In the genomic region with DNA sequence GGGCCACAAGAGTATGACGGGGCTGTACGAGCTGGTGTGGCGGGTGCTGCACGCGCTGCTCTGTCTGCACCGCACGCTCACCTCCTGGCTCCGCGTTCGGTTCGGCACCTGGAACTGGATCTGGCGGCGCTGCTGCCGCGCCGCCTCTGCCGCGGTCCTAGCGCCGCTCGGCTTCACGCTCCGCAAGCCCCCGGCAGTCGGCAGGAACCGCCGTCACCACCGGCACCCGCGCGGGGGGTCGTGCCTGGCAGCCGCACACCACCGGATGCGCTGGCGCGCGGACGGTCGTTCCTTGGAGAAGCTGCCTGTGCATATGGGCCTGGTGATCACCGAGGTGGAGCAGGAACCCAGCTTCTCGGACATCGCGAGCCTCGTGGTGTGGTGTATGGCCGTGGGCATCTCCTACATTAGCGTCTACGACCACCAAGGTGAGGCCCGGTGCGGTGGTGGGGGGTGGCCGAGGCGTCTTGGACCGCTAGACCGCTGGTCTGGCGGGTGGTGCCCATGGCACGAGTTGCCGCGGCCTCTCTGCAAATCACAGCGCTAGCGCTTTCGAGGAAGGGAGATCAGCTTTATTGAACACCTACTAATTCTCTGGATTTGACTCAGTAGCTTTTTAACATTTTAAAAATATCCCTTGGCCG, we compare ENCODE assay signal across 8 cellular contexts. TPM values are rescaled to one million over a fixed set of nuclear protein-coding genes. Genes with fewer than 3 reads are reported as not detected.
A peak's percentile ranks its signal among the peaks of the same experiment; 100 is the strongest.
DNase-seq lines count a peak whose midpoint lies in the region; ATAC-seq, FAIRE-seq and TF ChIP-seq lines count a peak whose summit lies in the region.
"Not testable (repeated sequence)": the region's sequence is repeated elsewhere in the genome, so short reads cannot be mapped to it uniquely, and the experiment has no call there.

No MANE protein-coding gene starts in this region.

- not testable (repeated sequence) for H3K18ac ChIP-seq in H1 (ENCODE audit: extremely low read depth, low read length)

- not testable (repeated sequence) for TF ChIP-seq RAD21 in H1 (IDR thresholded peaks at IDR 0.05 in 1 of 2, conservative IDR thresholded peaks at IDR 0.05 in 1 of 2; ENCODE audit: low read depth in 2 of 2, low read length in 2 of 2)

- POLR2A ChIA-PET in H1 (lab: Charles Lee; ENCODE audit: partially characterized antibody) = interaction anchor here (1.2 to 1.4 kb wide), 2 partner anchors 10 to 13 kb away, joined by 3 read pairs; no protein-coding TSS in a partner anchor

- ATAC-seq in GM19043 (IDR thresholded peaks at IDR 0.05; ENCODE audit: low read depth, unreplicated experiment) (peak; percentile 3), HG02884 (IDR thresholded peaks at IDR 0.05; ENCODE audit: unreplicated experiment) (peak; percentile 8), left colon (peak; percentile 65)

- H3K56ac ChIP-seq in H1 (replicated peaks; ENCODE audit: insufficient read length, low read depth, low read length) = not testable (repeated sequence)

- H2AK5ac ChIP-seq in H1 (ENCODE audit: low read depth, low read length) = not testable (repeated sequence)

- not testable (repeated sequence) for TF ChIP-seq POLR2A in H1 (IDR thresholded peaks at IDR 0.05; ENCODE audit: control extremely low read depth in 1 of 2, low read depth in 2 of 2, low read length in 2 of 2)

- H2BK20ac ChIP-seq in H1 (ENCODE audit: low read length) = not testable (repeated sequence)

- not testable (repeated sequence) for H3K14ac ChIP-seq in H1 (ENCODE audit: insufficient read length)

- H3K4me1 ChIP-seq in H1 (replicated peaks in 1 of 4; ENCODE audit: control insufficient read depth in 3 of 4, insufficient read depth in 4 of 4, low read length in 3 of 4) = not testable (repeated sequence)

- TF ChIP-seq EP300 in H1 (IDR thresholded peaks at IDR 0.05; ENCODE audit: borderline replicate concordance in 1 of 2, low read depth in 2 of 2, low read length in 2 of 2) = not testable (repeated sequence)

- peak overlapping the region; percentile 73 to 87 (median 80) for H3K4me3 ChIP-seq in H1 (ENCODE audit: extremely low read depth in 1 of 4, insufficient read depth in 2 of 4, low read depth in 3 of 4, low read length in 4 of 4)

- not testable (repeated sequence) for H3K23ac ChIP-seq in H1 (ENCODE audit: insufficient read length)

- WGBS in H1 (ENCODE audit: extremely low coverage in 1 of 2, insufficient coverage in 1 of 2, insufficient read length in 1 of 2, insufficient replicate concordance in 2 of 2, low coverage in 1 of 2, low lambda C conversion rate in 2 of 2, missing lambda C conversion rate in 1 of 2), 2 experiments = 1% methylated on average over 21 of the region's 62 CpGs; no CpG with 5 or more reads in 1 of the 2 experiments

- peak overlapping the region in 3 of 4 experiments; percentile 65 to 85 (median 74); a peak in 6 of 7 replicates for H3K9ac ChIP-seq in H1 (replicated peaks in 1 of 4; ENCODE audit: extremely low read depth in 1 of 4, low read depth in 3 of 4, low read length in 3 of 4)

- not testable (repeated sequence) for H2BK5ac ChIP-seq in H1 (ENCODE audit: low read depth, low read length)

- FAIRE-seq in H1 (lab: Jason Lieb, UNC) = not testable (repeated sequence)

- H3K36me3 ChIP-seq in H1 (ENCODE audit: control insufficient read depth in 2 of 4, insufficient read depth in 4 of 4, low read length in 3 of 4) = not testable (repeated sequence)

- not testable (repeated sequence) for H3K4ac ChIP-seq in H1 (replicated peaks; ENCODE audit: insufficient read length, low read depth, low read length)

- not testable (repeated sequence) for H4K5ac ChIP-seq in H1 (ENCODE audit: insufficient read length, low read depth, low read length)

- DNase-seq in AG20443 (ENCODE audit: low spot score) = peak; percentile 19
- peak; percentile 22 for DNase-seq in NAMALWA (ENCODE audit: low spot score)
- peak; percentile 31 for DNase-seq in activated T-cell treated with anti-CD3 and anti-CD28 coated beads, Interleukin-2, amount 50 U/mL, for 1 hour
- DNase-seq in H1 (ENCODE audit: low read depth in 1 of 2, low spot score in 2 of 2) = peak in 1 of 2 experiments; percentile 59
- DNase-seq in left colon = peak in 1 of 2 donors; percentile 27
- peak; percentile 75 for DNase-seq in retina

- intact Hi-C loops in left colon (cut with DNase I, micrococcal nuclease) = not testable (repeated sequence)

- H2BK15ac ChIP-seq in H1 (ENCODE audit: low read length) = not testable (repeated sequence)

- CTCF ChIA-PET in H1 (lab: Charles Lee; ENCODE audit: partially characterized antibody) = not testable (repeated sequence)

- not testable (repeated sequence) for TF ChIP-seq CTCF in H1 (IDR thresholded peaks at IDR 0.05; ENCODE audit: control extremely low read depth in 1 of 3, insufficient read depth in 1 of 3, low read depth in 1 of 3, low read length in 3 of 3)

- H3K23me2 ChIP-seq in H1 (ENCODE audit: low read depth, low read length) = not testable (repeated sequence)

- H3K27ac ChIP-seq in H1 (ENCODE audit: low read depth, low read length) = not testable (repeated sequence)

- H4K91ac ChIP-seq in H1 (replicated peaks; ENCODE audit: insufficient read length, low read length) = not testable (repeated sequence)

- peak overlapping the region; percentile 62 to 95 for H3K4me2 ChIP-seq in H1 (ENCODE audit: insufficient read depth in 1 of 2, low read depth in 2 of 2, low read length in 2 of 2)

- H3K79me1 ChIP-seq in H1 (ENCODE audit: low read depth, low read length) = not testable (repeated sequence)

- 0 out of 2 replicates have a peak overlapping the region, but pooled peaks have one; percentile 75 for H4K8ac ChIP-seq in H1 (ENCODE audit: extremely low read depth, insufficient read depth, low read length)

- H4K20me1 ChIP-seq in H1 (replicated peaks in 1 of 2; ENCODE audit: control insufficient read depth in 1 of 2, insufficient read depth in 2 of 2, low read length in 2 of 2) = not testable (repeated sequence)

- not testable (repeated sequence) for H2BK120ac ChIP-seq in H1 (replicated peaks; ENCODE audit: low read depth, low read length)

- H2BK12ac ChIP-seq in H1 (ENCODE audit: low read depth, low read length) = not testable (repeated sequence)

- H3K79me2 ChIP-seq in H1 (ENCODE audit: control insufficient read depth in 1 of 2, insufficient read depth in 2 of 2, low read length in 2 of 2) = peaks cover 40 to 63% of the 10 kb centered on the region in 2 experiments

- H3K27me3 ChIP-seq in H1 (replicated peaks in 1 of 4; ENCODE audit: control insufficient read depth in 3 of 4, extremely low read depth in 1 of 4, insufficient read depth in 3 of 4, low read length in 3 of 4) = not testable (repeated sequence)

- not testable (repeated sequence) for H3K9me3 ChIP-seq in H1 (ENCODE audit: insufficient read depth in 2 of 2, low read depth in 1 of 2, low read length in 1 of 2)

- not testable (repeated sequence) for H2AFZ ChIP-seq in H1 (ENCODE audit: low read length)

TF ChIP-seq in H1, 55 proteins besides CTCF, POLR2A, EP300 and RAD21:
- TF ChIP-seq ASH2L (IDR thresholded peaks at IDR 0.05; ENCODE audit: low read length) = peak; percentile 63
- peak; percentile 36; the same call in 1 of the 2 replicates for TF ChIP-seq TAF1 (IDR thresholded peaks at IDR 0.05; ENCODE audit: low read depth, low read length)

RNA-seq across cellular contexts. Expression of a gene that starts 0.5 kb away (rescaled TPM):
- total RNA-seq in H1 (2021; fragmentation: NEBNext Ultra II Directional; extraction: Animal tissue kit (Norgen Biotek cat#: 25700)) = 76.4 and 77.7 TPM in 2 replicates
- 14.3 and 20.7 TPM in 2 replicates for polyA plus RNA-seq in H1 (2011; rRNA removed)
- polyA plus RNA-seq in H1 (2011; cell fraction: cytosol; rRNA removed) = 21.3 TPM
- 23.0 TPM for polyA plus RNA-seq in H1 (2011; cell fraction: nucleus; rRNA removed)
- 21.6 to 45.9 TPM (median 28.0 TPM) in 4 replicates for polyA plus RNA-seq in H1 (2012, experiment 1 of 2)
- 4.9 TPM for polyA plus RNA-seq in H1 (2012, experiment 2 of 2)
- polyA plus RNA-seq in H1 (2013, experiment 1 of 2) = 71.5 TPM
- polyA plus RNA-seq in H1 (2013, experiment 2 of 2) = 70.8 TPM
- polyA minus RNA-seq in H1 (2011; rRNA and poly(A)+ RNA removed) = 22.8 and 26.7 TPM in 2 replicates
- polyA minus RNA-seq in H1 (2011; cell fraction: cytosol; rRNA and poly(A)+ RNA removed) = 16.1 TPM
- polyA minus RNA-seq in H1 (2011; cell fraction: nucleus; rRNA and poly(A)+ RNA removed) = 60.2 TPM
- total RNA-seq in left colon = 10 to 100 TPM; 29.6 to 33.1 TPM

Comparison
In these comparisons a context has a peak if more than half of its experiments do, and no peak if none do; other contexts are left out.
1. ATAC-seq: peak in every context shown above with its lines; median percentile 65 in left colon; 8 in HG02884; 3 in GM19043.